Comparison of ENCODE assay signal across 8 cellular contexts in the genomic region with DNA sequence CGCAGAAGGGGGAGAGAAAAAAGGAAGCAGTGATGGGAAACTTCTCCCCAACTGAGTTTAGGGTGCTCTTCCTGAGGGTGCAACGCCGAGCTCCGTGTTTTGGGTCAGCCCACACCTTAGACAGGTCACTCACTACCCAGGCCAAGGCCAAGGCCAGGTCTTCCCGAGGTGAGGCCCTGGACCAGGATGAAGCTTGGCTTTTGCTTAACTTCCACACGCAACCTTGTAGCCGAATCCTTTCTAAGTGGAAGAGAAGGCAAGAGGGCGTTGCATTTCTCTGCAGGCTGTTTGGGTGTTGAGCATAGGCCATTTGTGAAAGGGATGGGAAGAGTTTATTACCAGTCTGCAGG. TPM values are rescaled to one million over a fixed set of nuclear protein-coding genes. Genes with fewer than 3 reads are reported as not detected.
DNase-seq lines count a peak whose midpoint lies in the region; ATAC-seq lines count a peak whose summit lies in the region.

No MANE protein-coding gene starts in this region.

- H3K36me3 ChIP-seq in H7 (replicated peaks; ENCODE audit: control insufficient read depth, insufficient read depth, low read length), result no peaks in the 10 kb centered on the region

- no peak for ATAC-seq in activated naive CD8-positive, alpha-beta T cell treated with anti-CD3 and anti-CD28 coated beads, Interleukin-2, amount 10 ng/mL, durations not matched to agents 7 days and 5 days (ENCODE audit: low read depth)

- peaks cover 80% of the 10 kb centered on the region for H3K27me3 Mint-ChIP-seq in activated naive CD8-positive, alpha-beta T cell treated with anti-CD3 and anti-CD28 coated beads, Interleukin-2, amount 10 ng/mL, durations not matched to agents 7 days and 5 days

- peak overlapping the region; percentile 65 for H3K4me3 Mint-ChIP-seq in activated naive CD8-positive, alpha-beta T cell treated with anti-CD3 and anti-CD28 coated beads, Interleukin-2, amount 10 ng/mL, durations not matched to agents 7 days and 5 days

- H3K4me3 ChIP-seq in H7 (ENCODE audit: insufficient read depth, low read depth, low read length) (peak overlapping the region; percentile 60), iPS-18c (ENCODE audit: insufficient read depth, low read depth, low read length) (peak overlapping the region; percentile 77), skeletal muscle cell (ENCODE audit: low read depth, low read length) (peak overlapping the region; percentile 68)

- peaks cover 17% of the 10 kb centered on the region for H3K4me1 Mint-ChIP-seq in activated naive CD8-positive, alpha-beta T cell treated with anti-CD3 and anti-CD28 coated beads, Interleukin-2, amount 10 ng/mL, durations not matched to agents 7 days and 5 days

- no peaks in the 10 kb centered on the region for H3K36me3 Mint-ChIP-seq in activated naive CD8-positive, alpha-beta T cell treated with anti-CD3 and anti-CD28 coated beads, Interleukin-2, amount 10 ng/mL, durations not matched to agents 7 days and 5 days

- no peak overlapping the region for H3K27ac Mint-ChIP-seq in activated naive CD8-positive, alpha-beta T cell treated with anti-CD3 and anti-CD28 coated beads, Interleukin-2, amount 10 ng/mL, durations not matched to agents 7 days and 5 days

- H3K9me3 ChIP-seq in iPS-18c (ENCODE audit: control insufficient read depth, insufficient read depth, low read length), result no peaks in the 10 kb centered on the region

- DNase-seq in H7, result no peak
- no peak for DNase-seq in activated naive CD8-positive, alpha-beta T cell treated with anti-CD3 and anti-CD28 coated beads, Interleukin-2, amount 10 ng/mL, durations not matched to agents 7 days and 5 days
- no peak for DNase-seq in skeletal muscle cell (ENCODE audit: low read depth)
- no peak for DNase-seq in activated CD4-positive, alpha-beta T cell treated with anti-CD3 and anti-CD28 coated beads, Interleukin-2, amount 50 U/mL, for 48 hours
- no peak for DNase-seq in NCI-H2081 (lab: John Stamatoyannopoulos, UW)
- DNase-seq in Ammon's horn (ENCODE audit: low spot score), result no peak
- DNase-seq in NCI-H2171 (lab: John Stamatoyannopoulos, UW), result no peak

- POLR2A ChIA-PET in activated naive CD8-positive, alpha-beta T cell treated with anti-CD3 and anti-CD28 coated beads, Interleukin-2, amount 10 ng/mL, durations not matched to agents 7 days and 5 days (lab: Charles Lee), result no interaction called here

- no peaks in the 10 kb centered on the region for H3K9me3 Mint-ChIP-seq in activated naive CD8-positive, alpha-beta T cell treated with anti-CD3 and anti-CD28 coated beads, Interleukin-2, amount 10 ng/mL, durations not matched to agents 7 days and 5 days

- peaks cover 40% of the 10 kb centered on the region for H3K27me3 ChIP-seq in H7 (ENCODE audit: control insufficient read depth, insufficient read depth, low read length)

RNA-seq across cellular contexts. Expression of gene KREMEN1, which starts 1.4 kb away (rescaled TPM):
- total RNA-seq in H7 (2014; rRNA removed; shearing (Covaris generic)), result 1.8 and 2.4 TPM in 2 replicates
- under 1 TPM; 0.19 to 0.26 TPM for total RNA-seq in activated naive CD8-positive, alpha-beta T cell treated with anti-CD3 and anti-CD28 coated beads, Interleukin-2, amount 10 ng/mL, durations not matched to agents 7 days and 5 days

RNA-seq across cellular contexts. Expression of gene C22orf31, which starts 12.6 kb away (rescaled TPM):
- total RNA-seq in H7 (2014; rRNA removed; shearing (Covaris generic)), result not detected in 2 replicates
- total RNA-seq in activated naive CD8-positive, alpha-beta T cell treated with anti-CD3 and anti-CD28 coated beads, Interleukin-2, amount 10 ng/mL, durations not matched to agents 7 days and 5 days, result not detected
